ENCODE assay signal across 8 cellular contexts in the genomic region with DNA sequence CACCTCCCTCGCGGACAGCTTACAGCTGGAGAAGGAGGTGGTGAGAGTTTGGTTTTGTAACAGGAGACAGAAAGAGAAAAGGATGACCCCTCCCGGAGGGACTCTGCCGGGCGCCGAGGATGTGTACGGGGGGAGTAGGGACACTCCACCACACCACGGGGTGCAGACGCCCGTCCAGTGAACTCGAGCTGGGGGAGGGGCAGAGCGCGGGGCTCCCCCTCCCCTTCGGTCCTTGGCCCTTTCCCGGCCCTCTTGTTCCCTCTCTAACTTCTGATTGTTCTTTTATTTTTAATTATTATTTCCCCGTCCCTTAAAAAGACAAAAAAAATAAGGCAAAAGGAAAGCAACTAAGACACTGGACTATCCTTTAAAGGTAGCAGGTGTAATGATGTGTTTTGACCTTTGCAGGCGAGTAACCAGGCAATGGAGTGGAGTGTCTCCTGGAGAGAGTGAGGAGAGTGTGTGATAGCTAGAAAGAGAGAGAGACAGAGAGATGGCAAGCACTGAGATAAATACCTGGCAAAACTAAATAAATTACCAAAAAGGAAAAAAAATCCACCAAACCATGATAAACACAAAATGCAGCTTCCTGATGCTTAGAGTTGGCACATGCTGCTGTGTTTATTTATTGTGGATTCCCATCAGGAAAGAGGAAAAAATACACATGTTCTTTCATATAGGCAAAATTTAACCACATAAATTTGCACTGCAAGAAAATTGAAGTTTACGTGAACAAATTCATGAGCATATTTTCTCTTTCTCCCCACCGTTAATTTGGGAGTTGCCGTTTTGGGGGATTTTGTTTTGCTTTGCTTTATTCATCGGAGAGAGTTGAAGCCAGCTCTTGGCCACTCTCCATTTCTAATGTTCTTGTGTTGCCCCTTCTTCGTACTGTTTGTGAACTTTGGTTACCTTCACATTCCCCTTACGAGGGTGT. TPM values are rescaled to one million over a fixed set of nuclear protein-coding genes. Genes with fewer than 3 reads are reported as not detected.
A peak's percentile ranks its signal among the peaks of the same experiment; 100 is the strongest.
DNase-seq lines count a peak whose midpoint lies in the region; ATAC-seq and TF ChIP-seq lines count a peak whose summit lies in the region.
"Had no signal": no experiment of that assay in that cellular context is flagged by ENCODE, and none has a peak within 500 bp of the region (broad histone marks: within the 10 kb centered on the region; RNA-seq: fewer than 3 reads in every experiment).

No MANE protein-coding gene starts in this region.

- ATAC-seq in HG02870 (IDR thresholded peaks at IDR 0.05; ENCODE audit: unreplicated experiment): no peak
- no peak for ATAC-seq in HG02970 (IDR thresholded peaks at IDR 0.05; ENCODE audit: low FRiP score, unreplicated experiment)

- H3K27me3 Mint-ChIP-seq in Calu3 (ENCODE audit: unreplicated experiment): peaks cover 91% of the 10 kb centered on the region
- H3K27me3 Mint-ChIP-seq in IgD-negative memory B cell: peaks cover 61% of the 10 kb centered on the region
- peaks cover 37% of the 10 kb centered on the region for H3K27me3 Mint-ChIP-seq in brain
- H3K27me3 Mint-ChIP-seq in nephron progenitor cell (ENCODE audit: low read depth, poor library complexity): peaks cover 90% of the 10 kb centered on the region

- DNase-seq in Calu3 (no peak), nephron progenitor cell (no peak), NCI-H446 treated with DMSO at 0.1 percent for 48 hours (lab: John Stamatoyannopoulos, UW) (no peak)

- CTCF ChIA-PET in Calu3 (lab: Charles Lee): interaction anchor here (1.0 kb wide), 3 partner anchors 58 to 67 kb away, joined by 3 to 4 read pairs (median 3); no protein-coding TSS in a partner anchor

- no peak for TF ChIP-seq CTCF in Calu3 (IDR thresholded peaks at IDR 0.05; ENCODE audit: unreplicated experiment)
- no peak for TF ChIP-seq CTCF in brain (conservative IDR thresholded peaks at IDR 0.05)
- TF ChIP-seq CTCF in nephron progenitor cell (IDR thresholded peaks at IDR 0.05): no peak

- BruUV-seq in Calu3 (replicated peaks; lab: Mats Ljungman, UMichigan): no TSS peak

- H3K36me3 Mint-ChIP-seq in Calu3 (ENCODE audit: insufficient read depth, unreplicated experiment) (peaks cover 30% of the 10 kb centered on the region), IgD-negative memory B cell (peaks cover 3% of the 10 kb centered on the region), brain (peaks cover 35% of the 10 kb centered on the region), nephron progenitor cell (ENCODE audit: low read depth) (no peaks in the 10 kb centered on the region)

- H3K4me3 Mint-ChIP-seq in Calu3 (ENCODE audit: low read depth, unreplicated experiment) (peak overlapping the region; percentile 84), IgD-negative memory B cell (peak overlapping the region; percentile 50 to 77 (median 72)), brain (peak overlapping the region; percentile 93 to 97 (median 95)), nephron progenitor cell (peak overlapping the region; percentile 87)

- intact Hi-C loops in Calu3 (cut with micrococcal nuclease; ENCODE audit: unreplicated experiment): loop anchor here (2.0 to 5.0 kb wide), 3 partner anchors 184 to 1129 kb away; no protein-coding TSS in a partner anchor

- H3K4me1 Mint-ChIP-seq in Calu3 (ENCODE audit: low read depth, unreplicated experiment): peaks cover 20% of the 10 kb centered on the region
- H3K4me1 Mint-ChIP-seq in IgD-negative memory B cell: peaks cover 18 to 35% (median 24%) of the 10 kb centered on the region in 3 donors
- H3K4me1 Mint-ChIP-seq in brain: peaks cover 23% of the 10 kb centered on the region
- H3K4me1 Mint-ChIP-seq in nephron progenitor cell: peaks cover 71% of the 10 kb centered on the region

- no peak overlapping the region for H3K27ac Mint-ChIP-seq in Calu3 (ENCODE audit: unreplicated experiment)
- H3K27ac Mint-ChIP-seq in IgD-negative memory B cell: peak overlapping the region; percentile 71 to 96 (median 71)
- peak overlapping the region; percentile 92 to 100 (median 98) for H3K27ac Mint-ChIP-seq in brain
- no peak overlapping the region for H3K27ac Mint-ChIP-seq in nephron progenitor cell

- H3K9me3 Mint-ChIP-seq in Calu3 (ENCODE audit: low read depth, unreplicated experiment): no peaks in the 10 kb centered on the region
- H3K9me3 Mint-ChIP-seq in IgD-negative memory B cell: peaks cover 0 to 3% (median 0%) of the 10 kb centered on the region in 3 donors
- peaks cover 0 to 17% (median 0%) of the 10 kb centered on the region in 5 experiments for H3K9me3 Mint-ChIP-seq in brain
- no peaks in the 10 kb centered on the region for H3K9me3 Mint-ChIP-seq in nephron progenitor cell

RNA-seq across cellular contexts. Expression of gene POU3F2, which starts 1.9 kb away (rescaled TPM):
- 0.12 TPM in 1 of 2 replicates, not detected in the other for total RNA-seq in Calu3 (2022)
- polyA plus RNA-seq in IgD-negative memory B cell: not detected
- 9.1 TPM for polyA plus RNA-seq in brain (ENCODE audit: insufficient read depth, low read depth, low replicate concordance)
- total RNA-seq: OCI-LY7 had no signal

Comparison
In these comparisons a context has a peak if more than half of its experiments do, and no peak if none do; other contexts are left out.
1. H3K27ac Mint-ChIP-seq: peak in IgD-negative memory B cell (3 of 3) and brain (5 of 5); none in Calu3 (single experiment) and nephron progenitor cell (single experiment).
2. RNA of gene POU3F2, which starts 1.9 kb away (polyA plus RNA-seq): 9.1 TPM in brain (single experiment); not detected in IgD-negative memory B cell (single experiment); every median in the first group is over 10 times any median in the second.
3. Peak in every context shown above with its lines, with median percentiles within 50 percentile points of each other: H3K4me3 Mint-ChIP-seq.